ENCODE assay signal across 1 cellular context in the genomic region with DNA sequence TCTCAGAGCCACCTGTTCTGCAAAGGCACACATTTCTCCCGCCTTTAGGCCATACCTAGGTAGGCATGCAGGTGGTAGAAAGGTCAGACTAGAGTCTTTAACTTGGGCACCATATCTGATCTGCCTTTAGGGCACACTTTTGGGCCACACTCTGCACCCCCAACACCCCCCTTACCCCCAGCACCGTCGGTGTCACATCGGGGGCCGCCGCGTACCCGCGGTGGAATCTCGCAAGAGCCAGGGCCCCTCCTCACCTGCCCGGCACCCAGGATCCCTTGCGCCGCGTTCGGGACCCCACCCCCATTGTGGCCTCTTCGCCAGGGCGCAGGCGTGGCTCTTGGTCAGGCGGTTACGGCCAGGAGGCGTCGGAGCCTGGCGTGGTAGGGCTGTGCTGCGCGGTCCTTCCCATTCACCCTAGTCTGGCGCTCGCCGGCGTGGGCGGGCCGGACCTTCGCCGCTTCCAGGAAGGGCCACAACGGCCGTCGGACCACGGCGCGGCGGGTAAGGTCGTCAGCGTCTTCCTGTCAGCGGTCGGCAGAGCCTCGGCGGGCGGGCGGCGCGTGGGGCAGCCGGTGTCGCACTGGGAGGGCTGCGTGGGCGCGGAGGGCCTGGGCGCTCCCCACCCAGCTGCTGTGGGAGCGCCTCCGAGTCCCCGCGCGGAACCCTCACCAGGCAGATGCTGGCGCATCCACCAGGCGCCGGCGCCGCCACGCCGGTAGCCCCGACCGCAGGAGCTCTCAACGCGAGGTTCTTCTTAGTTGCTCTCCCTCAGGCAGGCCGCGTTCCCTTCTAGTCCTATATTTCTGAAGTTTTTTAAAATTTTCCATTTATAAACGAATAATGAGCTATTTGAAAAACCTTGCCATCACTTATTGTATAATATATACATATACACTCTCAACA.
TF ChIP-seq lines count a peak whose summit lies in the region.

A gene (plus strand): TSS at position 341 of the 903 bp plus-strand sequence. CDS start 23,028 bp downstream, outside the sequence.

TF ChIP-seq in WTC11, 78 proteins besides CTCF, POLR2A, EP300 and RAD21 (continued from another document):
- TF ChIP-seq, protein P1, sequence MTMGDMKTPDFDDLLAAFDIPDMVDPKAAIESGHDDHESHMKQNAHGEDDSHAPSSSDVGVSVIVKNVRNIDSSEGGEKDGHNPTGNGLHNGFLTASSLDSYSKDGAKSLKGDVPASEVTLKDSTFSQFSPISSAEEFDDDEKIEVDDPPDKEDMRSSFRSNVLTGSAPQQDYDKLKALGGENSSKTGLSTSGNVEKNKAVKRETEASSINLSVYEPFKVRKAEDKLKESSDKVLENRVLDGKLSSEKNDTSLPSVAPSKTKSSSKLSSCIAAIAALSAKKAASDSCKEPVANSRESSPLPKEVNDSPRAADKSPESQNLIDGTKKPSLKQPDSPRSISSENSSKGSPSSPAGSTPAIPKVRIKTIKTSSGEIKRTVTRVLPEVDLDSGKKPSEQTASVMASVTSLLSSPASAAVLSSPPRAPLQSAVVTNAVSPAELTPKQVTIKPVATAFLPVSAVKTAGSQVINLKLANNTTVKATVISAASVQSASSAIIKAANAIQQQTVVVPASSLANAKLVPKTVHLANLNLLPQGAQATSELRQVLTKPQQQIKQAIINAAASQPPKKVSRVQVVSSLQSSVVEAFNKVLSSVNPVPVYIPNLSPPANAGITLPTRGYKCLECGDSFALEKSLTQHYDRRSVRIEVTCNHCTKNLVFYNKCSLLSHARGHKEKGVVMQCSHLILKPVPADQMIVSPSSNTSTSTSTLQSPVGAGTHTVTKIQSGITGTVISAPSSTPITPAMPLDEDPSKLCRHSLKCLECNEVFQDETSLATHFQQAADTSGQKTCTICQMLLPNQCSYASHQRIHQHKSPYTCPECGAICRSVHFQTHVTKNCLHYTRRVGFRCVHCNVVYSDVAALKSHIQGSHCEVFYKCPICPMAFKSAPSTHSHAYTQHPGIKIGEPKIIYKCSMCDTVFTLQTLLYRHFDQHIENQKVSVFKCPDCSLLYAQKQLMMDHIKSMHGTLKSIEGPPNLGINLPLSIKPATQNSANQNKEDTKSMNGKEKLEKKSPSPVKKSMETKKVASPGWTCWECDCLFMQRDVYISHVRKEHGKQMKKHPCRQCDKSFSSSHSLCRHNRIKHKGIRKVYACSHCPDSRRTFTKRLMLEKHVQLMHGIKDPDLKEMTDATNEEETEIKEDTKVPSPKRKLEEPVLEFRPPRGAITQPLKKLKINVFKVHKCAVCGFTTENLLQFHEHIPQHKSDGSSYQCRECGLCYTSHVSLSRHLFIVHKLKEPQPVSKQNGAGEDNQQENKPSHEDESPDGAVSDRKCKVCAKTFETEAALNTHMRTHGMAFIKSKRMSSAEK (CRISPR knock-in tag; IDR thresholded peaks at IDR 0.05; ENCODE audit: borderline replicate concordance): peak; percentile 75; the same call in 1 of the 2 replicates
- TF ChIP-seq SMAD3 (CRISPR knock-in tag; IDR thresholded peaks at IDR 0.05; ENCODE audit: borderline replicate concordance) (peak; percentile 89), TEAD4 (CRISPR knock-in tag; IDR thresholded peaks at IDR 0.05) (no peak; the same call in 1 of the 2 replicates), JAZF1 (CRISPR knock-in tag; IDR thresholded peaks at IDR 0.05) (no peak), ZNF232 (CRISPR knock-in tag; IDR thresholded peaks at IDR 0.05) (peak; percentile 92; the same call in 1 of the 2 replicates), JUN (CRISPR knock-in tag; IDR thresholded peaks at IDR 0.05) (peak; percentile 82), ZNF121 (CRISPR knock-in tag; IDR thresholded peaks at IDR 0.05) (peak; percentile 95), FOXK1 (CRISPR knock-in tag; IDR thresholded peaks at IDR 0.05) (peak; percentile 92), CREB1 (CRISPR knock-in tag; IDR thresholded peaks at IDR 0.05) (peak; percentile 72; the same call in 1 of the 2 replicates), CREM (CRISPR knock-in tag; IDR thresholded peaks at IDR 0.05) (peak; percentile 63; the same call in 1 of the 2 replicates), IRF2 (CRISPR knock-in tag; IDR thresholded peaks at IDR 0.05; ENCODE audit: borderline replicate concordance, low read depth) (peak; percentile 91; the same call in 1 of the 2 replicates)
- TF ChIP-seq, protein P2, sequence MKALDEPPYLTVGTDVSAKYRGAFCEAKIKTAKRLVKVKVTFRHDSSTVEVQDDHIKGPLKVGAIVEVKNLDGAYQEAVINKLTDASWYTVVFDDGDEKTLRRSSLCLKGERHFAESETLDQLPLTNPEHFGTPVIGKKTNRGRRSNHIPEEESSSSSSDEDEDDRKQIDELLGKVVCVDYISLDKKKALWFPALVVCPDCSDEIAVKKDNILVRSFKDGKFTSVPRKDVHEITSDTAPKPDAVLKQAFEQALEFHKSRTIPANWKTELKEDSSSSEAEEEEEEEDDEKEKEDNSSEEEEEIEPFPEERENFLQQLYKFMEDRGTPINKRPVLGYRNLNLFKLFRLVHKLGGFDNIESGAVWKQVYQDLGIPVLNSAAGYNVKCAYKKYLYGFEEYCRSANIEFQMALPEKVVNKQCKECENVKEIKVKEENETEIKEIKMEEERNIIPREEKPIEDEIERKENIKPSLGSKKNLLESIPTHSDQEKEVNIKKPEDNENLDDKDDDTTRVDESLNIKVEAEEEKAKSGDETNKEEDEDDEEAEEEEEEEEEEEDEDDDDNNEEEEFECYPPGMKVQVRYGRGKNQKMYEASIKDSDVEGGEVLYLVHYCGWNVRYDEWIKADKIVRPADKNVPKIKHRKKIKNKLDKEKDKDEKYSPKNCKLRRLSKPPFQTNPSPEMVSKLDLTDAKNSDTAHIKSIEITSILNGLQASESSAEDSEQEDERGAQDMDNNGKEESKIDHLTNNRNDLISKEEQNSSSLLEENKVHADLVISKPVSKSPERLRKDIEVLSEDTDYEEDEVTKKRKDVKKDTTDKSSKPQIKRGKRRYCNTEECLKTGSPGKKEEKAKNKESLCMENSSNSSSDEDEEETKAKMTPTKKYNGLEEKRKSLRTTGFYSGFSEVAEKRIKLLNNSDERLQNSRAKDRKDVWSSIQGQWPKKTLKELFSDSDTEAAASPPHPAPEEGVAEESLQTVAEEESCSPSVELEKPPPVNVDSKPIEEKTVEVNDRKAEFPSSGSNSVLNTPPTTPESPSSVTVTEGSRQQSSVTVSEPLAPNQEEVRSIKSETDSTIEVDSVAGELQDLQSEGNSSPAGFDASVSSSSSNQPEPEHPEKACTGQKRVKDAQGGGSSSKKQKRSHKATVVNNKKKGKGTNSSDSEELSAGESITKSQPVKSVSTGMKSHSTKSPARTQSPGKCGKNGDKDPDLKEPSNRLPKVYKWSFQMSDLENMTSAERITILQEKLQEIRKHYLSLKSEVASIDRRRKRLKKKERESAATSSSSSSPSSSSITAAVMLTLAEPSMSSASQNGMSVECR (CRISPR knock-in tag; IDR thresholded peaks at IDR 0.05; ENCODE audit: borderline replicate concordance): peak; percentile 94; the same call in 1 of the 2 replicates
- TF ChIP-seq, protein P3, sequence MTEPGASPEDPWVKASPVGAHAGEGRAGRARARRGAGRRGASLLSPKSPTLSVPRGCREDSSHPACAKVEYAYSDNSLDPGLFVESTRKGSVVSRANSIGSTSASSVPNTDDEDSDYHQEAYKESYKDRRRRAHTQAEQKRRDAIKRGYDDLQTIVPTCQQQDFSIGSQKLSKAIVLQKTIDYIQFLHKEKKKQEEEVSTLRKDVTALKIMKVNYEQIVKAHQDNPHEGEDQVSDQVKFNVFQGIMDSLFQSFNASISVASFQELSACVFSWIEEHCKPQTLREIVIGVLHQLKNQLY (CRISPR knock-in tag; IDR thresholded peaks at IDR 0.05): no peak
- TF ChIP-seq, protein P4, sequence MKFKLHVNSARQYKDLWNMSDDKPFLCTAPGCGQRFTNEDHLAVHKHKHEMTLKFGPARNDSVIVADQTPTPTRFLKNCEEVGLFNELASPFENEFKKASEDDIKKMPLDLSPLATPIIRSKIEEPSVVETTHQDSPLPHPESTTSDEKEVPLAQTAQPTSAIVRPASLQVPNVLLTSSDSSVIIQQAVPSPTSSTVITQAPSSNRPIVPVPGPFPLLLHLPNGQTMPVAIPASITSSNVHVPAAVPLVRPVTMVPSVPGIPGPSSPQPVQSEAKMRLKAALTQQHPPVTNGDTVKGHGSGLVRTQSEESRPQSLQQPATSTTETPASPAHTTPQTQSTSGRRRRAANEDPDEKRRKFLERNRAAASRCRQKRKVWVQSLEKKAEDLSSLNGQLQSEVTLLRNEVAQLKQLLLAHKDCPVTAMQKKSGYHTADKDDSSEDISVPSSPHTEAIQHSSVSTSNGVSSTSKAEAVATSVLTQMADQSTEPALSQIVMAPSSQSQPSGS (CRISPR knock-in tag; IDR thresholded peaks at IDR 0.05; ENCODE audit: borderline replicate concordance, low read depth): peak; percentile 73; the same call in 1 of the 2 replicates
- TF ChIP-seq, protein P5, sequence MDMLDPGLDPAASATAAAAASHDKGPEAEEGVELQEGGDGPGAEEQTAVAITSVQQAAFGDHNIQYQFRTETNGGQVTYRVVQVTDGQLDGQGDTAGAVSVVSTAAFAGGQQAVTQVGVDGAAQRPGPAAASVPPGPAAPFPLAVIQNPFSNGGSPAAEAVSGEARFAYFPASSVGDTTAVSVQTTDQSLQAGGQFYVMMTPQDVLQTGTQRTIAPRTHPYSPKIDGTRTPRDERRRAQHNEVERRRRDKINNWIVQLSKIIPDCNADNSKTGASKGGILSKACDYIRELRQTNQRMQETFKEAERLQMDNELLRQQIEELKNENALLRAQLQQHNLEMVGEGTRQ (CRISPR knock-in tag; IDR thresholded peaks at IDR 0.05): peak; percentile 69
- TF ChIP-seq, protein P6, sequence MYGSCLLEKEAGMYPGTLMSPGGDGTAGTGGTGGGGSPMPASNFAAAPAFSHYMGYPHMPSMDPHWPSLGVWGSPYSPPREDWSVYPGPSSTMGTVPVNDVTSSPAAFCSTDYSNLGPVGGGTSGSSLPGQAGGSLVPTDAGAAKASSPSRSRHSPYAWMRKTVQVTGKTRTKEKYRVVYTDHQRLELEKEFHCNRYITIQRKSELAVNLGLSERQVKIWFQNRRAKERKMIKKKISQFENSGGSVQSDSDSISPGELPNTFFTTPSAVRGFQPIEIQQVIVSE (CRISPR knock-in tag; IDR thresholded peaks at IDR 0.05; ENCODE audit: borderline replicate concordance): no peak
- TF ChIP-seq, protein P7, sequence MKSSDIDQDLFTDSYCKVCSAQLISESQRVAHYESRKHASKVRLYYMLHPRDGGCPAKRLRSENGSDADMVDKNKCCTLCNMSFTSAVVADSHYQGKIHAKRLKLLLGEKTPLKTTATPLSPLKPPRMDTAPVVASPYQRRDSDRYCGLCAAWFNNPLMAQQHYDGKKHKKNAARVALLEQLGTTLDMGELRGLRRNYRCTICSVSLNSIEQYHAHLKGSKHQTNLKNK (CRISPR knock-in tag; IDR thresholded peaks at IDR 0.05): no peak
